ENCODE assay signal across 31 cellular contexts in genomic region chr1:12581179-12581578, GRCh38. TPM values are rescaled to one million over a fixed set of nuclear protein-coding genes. Genes with fewer than 3 reads are reported as not detected.
DNase-seq lines count a peak whose midpoint lies in the region; ATAC-seq and TF ChIP-seq lines count a peak whose summit lies in the region.
"Had no signal": no experiment of that assay in that cellular context is flagged by ENCODE, and none has a peak within 500 bp of the region (broad histone marks: within the 10 kb centered on the region; RNA-seq: fewer than 3 reads in every experiment).

No MANE protein-coding gene starts in this region.

- peaks cover 31% of the 10 kb centered on the region for H3K4me1 ChIP-seq in left ventricle myocardium inferior
- H3K4me1 ChIP-seq in esophagus squamous epithelium, result peaks cover 3 to 30% (median 8%) of the 10 kb centered on the region in 3 donors
- H3K4me1 ChIP-seq in psoas muscle, result peaks cover 21% of the 10 kb centered on the region
- H3K4me1 ChIP-seq: BLaER1, right atrium auricular region had no signal

- no peak for ATAC-seq in psoas muscle
- ATAC-seq in HG03378 (IDR thresholded peaks at IDR 0.05; ENCODE audit: unreplicated experiment), result no peak
- ATAC-seq: natural killer cell; SK-N-SH treated with all-trans-retinoic acid at 6 μM for 48 hours; stimulated activated memory B cell treated with anti-CD40 and anti-IgM and Interleukin-4, amounts not matched to agents 10 μg/mL and 1 μg/mL and 100 μg/mL, for 72 hours had no signal

- TF ChIP-seq POLR2A in esophagus squamous epithelium (IDR thresholded peaks at IDR 0.05), result no peak

- TF ChIP-seq CTCF in left ventricle myocardium inferior (IDR thresholded peaks at IDR 0.05; ENCODE audit: borderline replicate concordance), result no peak
- no peak for TF ChIP-seq CTCF in esophagus squamous epithelium (IDR thresholded peaks at IDR 0.05)
- no peak for TF ChIP-seq CTCF in psoas muscle (IDR thresholded peaks at IDR 0.05)

- H3K9me3 ChIP-seq in left ventricle myocardium inferior (replicated peaks) (no peaks in the 10 kb centered on the region), esophagus squamous epithelium (no peaks in the 10 kb centered on the region), psoas muscle (no peaks in the 10 kb centered on the region)
- H3K9me3 ChIP-seq: BLaER1, ovary, right atrium auricular region, suprapubic skin had no signal

- H3K4me3 ChIP-seq in left ventricle myocardium inferior (no peak overlapping the region), esophagus squamous epithelium (no peak overlapping the region), psoas muscle (no peak overlapping the region)
- H3K4me3 ChIP-seq: BLaER1, dorsolateral prefrontal cortex, ovary, right atrium auricular region, suprapubic skin had no signal

- H3K36me3 ChIP-seq in left ventricle myocardium inferior (peaks cover 59% of the 10 kb centered on the region), esophagus squamous epithelium (peaks cover 8 to 97% (median 15%) of the 10 kb centered on the region in 3 donors), psoas muscle (ENCODE audit: insufficient read depth in 1 of 2, low read depth in 1 of 2) (peaks cover 0 to 47% of the 10 kb centered on the region in 2 donors)
- H3K36me3 ChIP-seq: BLaER1, ovary had no signal

- H3K27me3 ChIP-seq in left ventricle myocardium inferior (ENCODE audit: low read depth), result no peaks in the 10 kb centered on the region
- H3K27me3 ChIP-seq in esophagus squamous epithelium, result no peaks in the 10 kb centered on the region
- H3K27me3 ChIP-seq in psoas muscle (ENCODE audit: insufficient read depth in 3 of 3, low read length in 2 of 3), result no peaks in the 10 kb centered on the region
- H3K27me3 ChIP-seq: BLaER1, dorsolateral prefrontal cortex, ovary, right atrium auricular region, suprapubic skin had no signal

- H3K27ac ChIP-seq in left ventricle myocardium inferior (replicated peaks), result peak overlapping the region; percentile 49
- peak overlapping the region in 3 of 4 donors; percentile 66 to 80 (median 73) for H3K27ac ChIP-seq in esophagus squamous epithelium
- peak overlapping the region; percentile 85 for H3K27ac ChIP-seq in psoas muscle
- H3K27ac ChIP-seq: BLaER1, dorsolateral prefrontal cortex had no signal

- 89% methylated on average over 1 of the region's 5 CpGs; no CpG with 5 or more reads in 1 of the 2 donors for WGBS in esophagus squamous epithelium, 2 donors
- WGBS in psoas muscle, 3 donors, result 41 to 61% (median 51%) methylated on average over 5 of the region's 5 CpGs

- intact Hi-C loops in left ventricle myocardium inferior (cut with micrococcal nuclease), result no loop called here
- intact Hi-C loops in cardiac septum (cut with DNase I), result loop anchor here (2.0 kb wide), 1 partner anchor 42 kb away; no protein-coding TSS in a partner anchor
- intact Hi-C loops in esophagus squamous epithelium (cut with DNase I), result no loop called here
- intact Hi-C loops in psoas muscle (cut with DNase I), result no loop called here

- DNase-seq in left ventricle myocardium inferior (no peak), cardiac septum (ENCODE audit: low spot score) (no peak), esophagus squamous epithelium (lab: John Stamatoyannopoulos, UW) (no peak), psoas muscle (no peak), NCI-H345 treated with DMSO at 0.1 percent for 48 hours (lab: John Stamatoyannopoulos, UW; ENCODE audit: unreplicated experiment) (no peak), RPMI8226 (no peak)
- no peak for DNase-seq in stimulated activated CD4-positive, alpha-beta T cell treated with anti-CD3 and anti-CD28 coated beads, Interleukin-12 subunit alpha, Interleukin-12 subunit beta, amount 100 ng/mL, for 4 hours
- DNase-seq: activated CD4-positive, alpha-beta T cell treated with anti-CD3 and anti-CD28 coated beads for 4 hours; activated CD8-positive, alpha-beta memory T cell treated with anti-CD3 and anti-CD28 coated beads for 24 hours; activated effector memory CD4-positive, alpha-beta T cell treated with anti-CD3 and anti-CD28 coated beads, Interleukin-2, amount 50 U/mL, for 16 hours; COR-L47; DMS79; dorsolateral prefrontal cortex; GF-D8; glutamatergic neuron; HCEC 1CT; islet precursor cell; natural killer cell; NCI-H1105 treated with DMSO at 0.1 percent for 48 hours; NCI-H2081; NCI-H2227 treated with DMSO at 0.1 percent for 48 hours; NCI-H69; ovary; stimulated activated CD4-positive, alpha-beta T cell treated with anti-CD3 and anti-CD28 coated beads, Interleukin-4, amount 100 ng/mL, for 1 hour; T-helper 2 cell had no signal

RNA-seq across cellular contexts. Expression of gene DHRS3, which starts 36.8 kb away (rescaled TPM):
- total RNA-seq in left ventricle myocardium inferior, result 89.7 TPM
- 41.8 TPM for total RNA-seq in cardiac septum
- 100 to 1,000 TPM in 3 of 4 donors, 10 to 100 TPM in 1; 87.7 to 166 (median 117) TPM for total RNA-seq in esophagus squamous epithelium
- 10 to 100 TPM; 21.7 to 78.7 (median 54.9) TPM for total RNA-seq in psoas muscle
- polyA plus RNA-seq in psoas muscle, result 10 to 100 TPM; 27.2 to 65.1 (median 28.3) TPM
